Comparison of ENCODE assay signal across 8 cellular contexts in the genomic region with DNA sequence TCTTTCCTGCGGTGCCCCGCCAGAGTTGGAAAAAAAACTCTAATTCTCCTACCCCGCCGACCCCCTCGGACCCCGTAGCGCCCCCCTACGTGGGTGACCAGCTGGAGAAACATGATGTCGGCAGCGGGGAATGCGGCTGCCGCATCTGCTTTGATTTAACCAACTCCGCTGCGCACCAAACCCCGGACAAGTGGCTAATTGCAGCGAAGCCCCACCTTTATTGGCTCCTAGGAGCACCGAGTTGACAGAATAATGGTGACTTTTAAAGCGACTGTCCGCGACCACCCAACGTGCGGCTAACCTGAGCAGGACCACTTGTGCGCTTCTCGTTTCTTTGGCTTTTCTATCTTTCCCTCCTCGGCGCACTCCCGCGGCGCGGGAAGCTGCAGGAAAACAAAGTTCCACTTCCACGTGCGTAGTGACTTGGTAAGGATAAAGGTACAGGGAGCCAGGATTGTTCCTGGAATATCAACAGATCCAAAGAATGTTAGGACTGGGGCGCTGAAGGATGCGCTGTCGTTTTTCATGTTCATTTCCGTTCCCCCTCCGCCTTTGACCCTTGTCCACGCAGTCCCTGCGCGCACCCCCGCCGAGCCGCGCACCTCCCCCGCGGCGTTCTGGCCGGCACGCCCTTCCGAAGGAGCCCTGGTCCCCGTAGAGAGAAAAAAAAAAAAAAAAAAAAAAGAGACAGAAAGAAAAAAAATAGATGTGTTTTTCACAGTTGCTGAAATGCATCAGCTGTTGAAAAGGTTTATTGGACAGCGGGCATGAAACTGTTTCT. TPM values are rescaled to one million over a fixed set of nuclear protein-coding genes. Genes with fewer than 3 reads are reported as not detected.
A peak's percentile ranks its signal among the peaks of the same experiment; 100 is the strongest.
DNase-seq lines count a peak whose midpoint lies in the region; ATAC-seq and TF ChIP-seq lines count a peak whose summit lies in the region.

No MANE protein-coding gene starts in this region.

- H3K27me3 ChIP-seq in thoracic aorta (replicated peaks; ENCODE audit: insufficient read depth) = peaks cover 35% of the 10 kb centered on the region

- peak; percentile 52 for DNase-seq in AG08396 (ENCODE audit: low spot score)
- peak; percentile 10 for DNase-seq in activated naive CD8-positive, alpha-beta T cell treated with anti-CD3 and anti-CD28 coated beads, Interleukin-2, amount 50 U/mL, for 24 hours
- DNase-seq in left kidney (ENCODE audit: low read depth, low spot score) = peak; percentile 57
- no peak for DNase-seq in thoracic aorta (ENCODE audit: low spot score)
- no peak for DNase-seq in hippocampal formation (lab: John Stamatoyannopoulos, UW)
- DNase-seq in NCI-H187 treated with DMSO at 0.1 percent for 48 hours (lab: John Stamatoyannopoulos, UW) = no peak

- H3K27ac ChIP-seq in thoracic aorta = no peak overlapping the region

- no peaks in the 10 kb centered on the region for H3K36me3 Mint-ChIP-seq in activated naive CD8-positive, alpha-beta T cell treated with anti-CD3 and anti-CD28 coated beads, Interleukin-2, amount 50 U/mL, for 24 hours (ENCODE audit: low read depth)

- peak overlapping the region; percentile 61 for H3K4me3 ChIP-seq in thoracic aorta

- no peaks in the 10 kb centered on the region for H3K36me3 ChIP-seq in thoracic aorta

- H3K4me1 Mint-ChIP-seq in activated naive CD8-positive, alpha-beta T cell treated with anti-CD3 and anti-CD28 coated beads, Interleukin-2, amount 50 U/mL, for 24 hours = peaks cover 20% of the 10 kb centered on the region

- H3K9me3 Mint-ChIP-seq in activated naive CD8-positive, alpha-beta T cell treated with anti-CD3 and anti-CD28 coated beads, Interleukin-2, amount 50 U/mL, for 24 hours = no peaks in the 10 kb centered on the region

- peaks cover 64% of the 10 kb centered on the region for H3K27me3 Mint-ChIP-seq in activated naive CD8-positive, alpha-beta T cell treated with anti-CD3 and anti-CD28 coated beads, Interleukin-2, amount 50 U/mL, for 24 hours

- H3K9me3 ChIP-seq in thoracic aorta = no peaks in the 10 kb centered on the region

- no peak overlapping the region for H3K27ac Mint-ChIP-seq in activated naive CD8-positive, alpha-beta T cell treated with anti-CD3 and anti-CD28 coated beads, Interleukin-2, amount 50 U/mL, for 24 hours

- H3K4me3 Mint-ChIP-seq in activated naive CD8-positive, alpha-beta T cell treated with anti-CD3 and anti-CD28 coated beads, Interleukin-2, amount 50 U/mL, for 24 hours = peak overlapping the region; percentile 65

- ATAC-seq in GM18858 (IDR thresholded peaks at IDR 0.05; ENCODE audit: unreplicated experiment) (peak; percentile 22), HG03378 (IDR thresholded peaks at IDR 0.05; ENCODE audit: unreplicated experiment) (peak; percentile 23), thoracic aorta (ENCODE audit: insufficient number of reproducible peaks, low FRiP score, low read depth) (no peak)
- ATAC-seq in activated naive CD8-positive, alpha-beta T cell treated with anti-CD3 and anti-CD28 coated beads, Interleukin-2, amount 50 U/mL, for 24 hours = no peak

- peaks cover 17 to 21% of the 10 kb centered on the region in 2 donors for H3K4me1 ChIP-seq in thoracic aorta (ENCODE audit: control insufficient read depth in 1 of 2, low read depth in 2 of 2)

- no peak for TF ChIP-seq CTCF in thoracic aorta (IDR thresholded peaks at IDR 0.05)

RNA-seq across cellular contexts. Expression of gene WNT16, which starts 1.4 kb away (rescaled TPM):
- total RNA-seq in thoracic aorta = not detected

Comparison
In these comparisons a context has a peak if more than half of its experiments do, and no peak if none do; other contexts are left out.
1. DNase-seq: peak in AG08396 (single experiment), activated naive CD8-positive, alpha-beta T cell treated with anti-CD3 and anti-CD28 coated beads, Interleukin-2, amount 50 U/mL, for 24 hours (single experiment) and left kidney (single experiment); none in thoracic aorta (single experiment), hippocampal formation (0 of 2) and NCI-H187 treated with DMSO at 0.1 percent for 48 hours (single experiment).
2. ATAC-seq: peak in GM18858 (single experiment) and HG03378 (single experiment); none in activated naive CD8-positive, alpha-beta T cell treated with anti-CD3 and anti-CD28 coated beads, Interleukin-2, amount 50 U/mL, for 24 hours (single experiment) and thoracic aorta (single experiment).